In the genomic region with DNA sequence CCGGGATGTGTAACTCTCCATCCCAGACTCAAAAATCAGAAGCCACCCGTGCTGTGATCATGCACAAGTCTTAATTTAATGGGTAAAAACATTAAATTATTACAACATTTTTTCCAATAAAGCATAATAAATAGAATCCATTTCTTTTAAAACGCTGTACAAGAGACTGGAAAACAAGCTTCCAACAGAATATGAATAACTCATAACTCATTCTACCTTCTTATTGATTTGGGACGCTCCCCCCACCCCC, we compare ENCODE assay signal across 8 cellular contexts. TPM values are rescaled to one million over a fixed set of nuclear protein-coding genes. Genes with fewer than 3 reads are reported as not detected.
DNase-seq lines count a peak whose midpoint lies in the region; ATAC-seq and TF ChIP-seq lines count a peak whose summit lies in the region.

No MANE protein-coding gene starts in this region.

- H3K4me1 ChIP-seq in A673 (ENCODE audit: insufficient read depth, low read length, poor library complexity, severe bottlenecking): peaks cover 32% of the 10 kb centered on the region

- peak overlapping the region; percentile 62 for H3K27ac ChIP-seq in A673 (ENCODE audit: low read depth, low read length, poor library complexity, severe bottlenecking)

- no TSS peak for BruUV-seq in A673 (replicated peaks; lab: Mats Ljungman, UMichigan)

- peaks cover 39% of the 10 kb centered on the region for H3K4me1 Mint-ChIP-seq in chondrocyte (ENCODE audit: low read depth)
- H3K4me1 Mint-ChIP-seq in naive B cell: peaks cover 40 to 52% (median 43%) of the 10 kb centered on the region in 3 donors

- POLR2A ChIA-PET in A673 (lab: Charles Lee; ENCODE audit: low non-redundant PET): no interaction called here

- peak overlapping the region; percentile 86 for H3K4me3 Mint-ChIP-seq in chondrocyte (ENCODE audit: unreplicated experiment)
- H3K4me3 Mint-ChIP-seq in naive B cell: peak overlapping the region; percentile 86 to 100 (median 96)

- H3K27ac Mint-ChIP-seq in chondrocyte (ENCODE audit: unreplicated experiment): peak overlapping the region; percentile 89
- peak overlapping the region; percentile 94 to 100 (median 99) for H3K27ac Mint-ChIP-seq in naive B cell

- peak overlapping the region; percentile 90 for H3K4me3 ChIP-seq in A673 (ENCODE audit: low read depth, low read length, poor library complexity, severe bottlenecking)
- H3K4me3 ChIP-seq in Jurkat, Clone E6-1 (ENCODE audit: low read length): peak overlapping the region; percentile 86

- DNase-seq in A673 (ENCODE audit: low spot score) (no peak), chondrocyte (ENCODE audit: low spot score) (no peak), naive B cell (no peak), NCI-H2227 treated with DMSO at 0.1 percent for 48 hours (lab: John Stamatoyannopoulos, UW) (no peak), activated gamma-delta T cell treated with Interleukin-2 at 50 U/mL for 16 hours (no peak), mesenteric fat pad (ENCODE audit: low spot score) (no peak)
- DNase-seq in Jurkat, Clone E6-1 (ENCODE audit: low read depth, low spot score): no peak

- H3K36me3 Mint-ChIP-seq in chondrocyte (ENCODE audit: low read depth) (no peaks in the 10 kb centered on the region), naive B cell (no peaks in the 10 kb centered on the region)

- H3K9me3 ChIP-seq in A673 (ENCODE audit: low read depth, low read length, poor library complexity, severe bottlenecking): no peaks in the 10 kb centered on the region

- H3K27me3 Mint-ChIP-seq in chondrocyte (ENCODE audit: low read depth) (no peaks in the 10 kb centered on the region), naive B cell (no peaks in the 10 kb centered on the region)

- peaks cover 17% of the 10 kb centered on the region for H3K36me3 ChIP-seq in A673 (ENCODE audit: insufficient read depth, low read length, poor library complexity, severe bottlenecking)

- intact Hi-C loops in A673 (cut with micrococcal nuclease; ENCODE audit: unreplicated experiment): loop anchor here (5.0 kb wide), 5 partner anchors 64 to 149 kb away; a partner anchor contains a TSS

- no peaks in the 10 kb centered on the region for H3K9me3 Mint-ChIP-seq in chondrocyte (ENCODE audit: low read depth)
- H3K9me3 Mint-ChIP-seq in naive B cell: no peaks in the 10 kb centered on the region

- CTCF ChIA-PET in A673 (lab: Charles Lee): interaction anchor here (0.6 to 0.7 kb wide), 2 partner anchors 43 to 304 kb away, joined by 4 to 11 read pairs; no protein-coding TSS in a partner anchor

- ATAC-seq in naive B cell (ENCODE audit: low read depth in 2 of 2) (no peak), HG03095 (IDR thresholded peaks at IDR 0.05; ENCODE audit: unreplicated experiment) (no peak)

- H3K27me3 ChIP-seq in A673 (replicated peaks; ENCODE audit: insufficient read depth, low read depth, low read length, poor library complexity): no peaks in the 10 kb centered on the region

- TF ChIP-seq CTCF in A673 (conservative IDR thresholded peaks at IDR 0.05; ENCODE audit: low read depth, low read length) (no peak), chondrocyte (IDR thresholded peaks at IDR 0.05) (no peak)

RNA-seq across cellular contexts. Expression of a gene that starts 0.5 kb away (rescaled TPM):
- total RNA-seq in A673 (2021) (45.2 and 47.8 TPM in 2 replicates), chondrocyte (14.2 to 16.1 TPM (median 15.4 TPM) in 3 replicates), mesenteric fat pad (21.7 TPM)
- polyA plus RNA-seq in Jurkat, Clone E6-1 (2012; ENCODE audit: insufficient read depth, insufficient read length): 89.3 TPM
- 10 to 100 TPM; 10.6 to 47.6 (median 16.5) TPM for polyA plus RNA-seq in naive B cell (ENCODE audit: low read depth in 6 of 6)

RNA-seq across cellular contexts. Expression of a gene that starts 2.4 kb away (rescaled TPM):
- 12.7 and 14.6 TPM in 2 replicates for total RNA-seq in A673 (2021)
- 69.7 TPM for polyA plus RNA-seq in Jurkat, Clone E6-1 (2012; ENCODE audit: insufficient read depth, insufficient read length)
- total RNA-seq in chondrocyte: 8.3 to 12.0 TPM (median 10.4 TPM) in 3 replicates
- 100 to 1,000 TPM; 110 to 209 (median 153) TPM for polyA plus RNA-seq in naive B cell (ENCODE audit: low read depth in 6 of 6)
- 11.4 TPM for total RNA-seq in mesenteric fat pad

RNA-seq across cellular contexts. Expression of a gene that starts 20.8 kb away (rescaled TPM):
- total RNA-seq in A673 (2021) (2.5 and 2.8 TPM in 2 replicates), chondrocyte (0.45 TPM in 1 of 3 replicates, not detected in the others), mesenteric fat pad (3.2 TPM)
- polyA plus RNA-seq in Jurkat, Clone E6-1 (2012; ENCODE audit: insufficient read depth, insufficient read length): not detected
- under 1 TPM in 2 of 6 donors, not detected in 4; 0.66 to 0.94 TPM for polyA plus RNA-seq in naive B cell (ENCODE audit: low read depth in 6 of 6)

RNA-seq across cellular contexts. Expression of a gene that starts 22.6 kb away (rescaled TPM):
- 52.1 and 57.1 TPM in 2 replicates for total RNA-seq in A673 (2021)
- polyA plus RNA-seq in Jurkat, Clone E6-1 (2012; ENCODE audit: insufficient read depth, insufficient read length): 45.7 TPM
- 14.8 to 23.2 TPM (median 21.7 TPM) in 3 replicates for total RNA-seq in chondrocyte
- polyA plus RNA-seq in naive B cell (ENCODE audit: low read depth in 6 of 6): 10 to 100 TPM in 2 of 6 donors, 1 to 10 TPM in 4; 1.7 to 20.7 (median 9.4) TPM
- total RNA-seq in mesenteric fat pad: 19.0 TPM

RNA-seq across cellular contexts. Expression of a gene that starts 49.1 kb away (rescaled TPM):
- total RNA-seq in A673 (2021) (0.41 and 1.1 TPM in 2 replicates), chondrocyte (3.7 to 6.7 TPM (median 6.4 TPM) in 3 replicates), mesenteric fat pad (0.13 TPM)
- not detected for polyA plus RNA-seq in Jurkat, Clone E6-1 (2012; ENCODE audit: insufficient read depth, insufficient read length)
- under 1 TPM in 5 of 6 donors, not detected in 1; 0.24 to 0.96 (median 0.75) TPM for polyA plus RNA-seq in naive B cell (ENCODE audit: low read depth in 6 of 6)
